In the genomic region with DNA sequence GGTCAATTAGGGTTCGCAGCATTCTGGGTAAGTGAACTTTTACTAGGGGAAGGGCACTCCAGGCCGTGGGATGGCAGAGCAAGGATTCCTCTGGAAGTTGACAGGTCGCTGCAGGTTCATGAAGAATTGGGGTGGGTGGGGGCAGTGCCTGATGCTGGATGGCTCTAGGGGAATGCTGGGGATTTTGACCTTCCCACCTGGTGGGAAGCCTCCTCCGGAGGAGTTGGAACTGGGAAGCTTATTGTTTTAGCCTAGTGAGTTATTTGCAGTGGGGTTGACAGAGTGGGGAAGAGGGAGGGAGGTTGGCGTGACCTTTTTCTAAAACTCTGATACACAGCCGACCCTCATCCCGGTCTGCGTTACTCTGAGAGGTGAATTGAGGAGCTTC, we compare ENCODE assay signal across 11 cellular contexts. TPM values are rescaled to one million over a fixed set of nuclear protein-coding genes. Genes with fewer than 3 reads are reported as not detected.
DNase-seq lines count a peak whose midpoint lies in the region; ATAC-seq, FAIRE-seq and TF ChIP-seq lines count a peak whose summit lies in the region.
"Had no signal": no experiment of that assay in that cellular context is flagged by ENCODE, and none has a peak within 500 bp of the region (broad histone marks: within the 10 kb centered on the region; RNA-seq: fewer than 3 reads in every experiment).

No MANE protein-coding gene starts in this region.

- ATAC-seq in lower lobe of right lung (no peak), thoracic aorta (ENCODE audit: insufficient number of reproducible peaks, low FRiP score, low read depth) (no peak)

- no peaks in the 10 kb centered on the region for H3K9me3 Mint-ChIP-seq in activated CD4-positive, alpha-beta T cell treated with anti-CD3 and anti-CD28 coated beads, Interleukin-2, amount 10 ng/mL, durations not matched to agents 7 days and 5 days
- H3K9me3 Mint-ChIP-seq in brain: no peaks in the 10 kb centered on the region

- no peak overlapping the region for H3K27ac Mint-ChIP-seq in activated CD4-positive, alpha-beta T cell treated with anti-CD3 and anti-CD28 coated beads, Interleukin-2, amount 10 ng/mL, durations not matched to agents 7 days and 5 days
- H3K27ac Mint-ChIP-seq in brain: peak overlapping the region in 2 of 5 experiments; percentile 13 to 70

- H3K36me3 Mint-ChIP-seq in activated CD4-positive, alpha-beta T cell treated with anti-CD3 and anti-CD28 coated beads, Interleukin-2, amount 10 ng/mL, durations not matched to agents 7 days and 5 days (ENCODE audit: low read depth): no peaks in the 10 kb centered on the region
- no peaks in the 10 kb centered on the region for H3K36me3 Mint-ChIP-seq in brain

- CTCF ChIA-PET in activated CD4-positive, alpha-beta T cell treated with anti-CD3 and anti-CD28 coated beads, Interleukin-2, amount 10 ng/mL, durations not matched to agents 7 days and 5 days (lab: Charles Lee): interaction anchor here (1.2 to 1.6 kb wide), 3 partner anchors 10 to 13 kb away, joined by 3 to 4 read pairs (median 3); no protein-coding TSS in a partner anchor

- H3K4me1 ChIP-seq in lower lobe of right lung (peaks cover 16% of the 10 kb centered on the region), thoracic aorta (ENCODE audit: control insufficient read depth in 1 of 2, low read depth in 2 of 2) (no peaks in the 10 kb centered on the region)

- peaks cover 10% of the 10 kb centered on the region for H3K4me1 Mint-ChIP-seq in activated CD4-positive, alpha-beta T cell treated with anti-CD3 and anti-CD28 coated beads, Interleukin-2, amount 10 ng/mL, durations not matched to agents 7 days and 5 days
- H3K4me1 Mint-ChIP-seq in brain: peaks cover 49% of the 10 kb centered on the region

- H3K36me3 ChIP-seq in lower lobe of right lung (no peaks in the 10 kb centered on the region), thoracic aorta (no peaks in the 10 kb centered on the region)

- TF ChIP-seq CTCF in brain (conservative IDR thresholded peaks at IDR 0.05) (no peak), lower lobe of right lung (IDR thresholded peaks at IDR 0.05) (no peak), thoracic aorta (IDR thresholded peaks at IDR 0.05) (no peak)

- peaks cover 5% of the 10 kb centered on the region for H3K27me3 ChIP-seq in lower lobe of right lung (ENCODE audit: low read depth)
- peaks cover 4% of the 10 kb centered on the region for H3K27me3 ChIP-seq in thoracic aorta (replicated peaks; ENCODE audit: insufficient read depth)

- peak overlapping the region; percentile 46 for H3K4me3 Mint-ChIP-seq in activated CD4-positive, alpha-beta T cell treated with anti-CD3 and anti-CD28 coated beads, Interleukin-2, amount 10 ng/mL, durations not matched to agents 7 days and 5 days
- peak overlapping the region; percentile 80 to 90 (median 87) for H3K4me3 Mint-ChIP-seq in brain

- no peak for DNase-seq in activated CD4-positive, alpha-beta T cell treated with anti-CD3 and anti-CD28 coated beads, Interleukin-2, amount 10 ng/mL, durations not matched to agents 7 days and 5 days
- no peak for DNase-seq in activated CD4-positive, alpha-beta T cell treated with anti-CD3 and anti-CD28 coated beads for 1 hour
- DNase-seq in lower lobe of right lung (no peak), thoracic aorta (ENCODE audit: low spot score) (no peak), urothelium cell line (ENCODE audit: low spot score) (no peak), NCI-H2081 treated with DMSO at 0.1 percent for 48 hours (lab: John Stamatoyannopoulos, UW) (no peak), HCEC 1CT (no peak)

- no peak overlapping the region for H3K27ac ChIP-seq in lower lobe of right lung
- H3K27ac ChIP-seq in thoracic aorta: no peak overlapping the region
- H3K27ac ChIP-seq: SK-N-MC had no signal

- H3K9me3 ChIP-seq in lower lobe of right lung (no peaks in the 10 kb centered on the region), thoracic aorta (no peaks in the 10 kb centered on the region)

- H3K4me3 ChIP-seq in lower lobe of right lung: peak overlapping the region; percentile 73
- peak overlapping the region; percentile 80 for H3K4me3 ChIP-seq in thoracic aorta

- intact Hi-C loops in lower lobe of right lung (cut with DNase I): no loop called here

- peaks cover 58% of the 10 kb centered on the region for H3K27me3 Mint-ChIP-seq in activated CD4-positive, alpha-beta T cell treated with anti-CD3 and anti-CD28 coated beads, Interleukin-2, amount 10 ng/mL, durations not matched to agents 7 days and 5 days
- H3K27me3 Mint-ChIP-seq in brain: peaks cover 53% of the 10 kb centered on the region

- FAIRE-seq in urothelium cell line (lab: Jason Lieb, UNC): no peak
- FAIRE-seq: colon had no signal

- POLR2A ChIA-PET in activated CD4-positive, alpha-beta T cell treated with anti-CD3 and anti-CD28 coated beads, Interleukin-2, amount 10 ng/mL, durations not matched to agents 7 days and 5 days (lab: Charles Lee): no interaction called here

RNA-seq across cellular contexts. Expression of a gene that starts 0.6 kb away (rescaled TPM):
- total RNA-seq in activated CD4-positive, alpha-beta T cell treated with anti-CD3 and anti-CD28 coated beads, Interleukin-2, amount 10 ng/mL, durations not matched to agents 7 days and 5 days: under 1 TPM in 1 of 2 experiments, not detected in 1; 0.04 TPM
- polyA plus RNA-seq in brain (ENCODE audit: insufficient read depth, low read depth, low replicate concordance): 2.9 TPM
- total RNA-seq in lower lobe of right lung (0.89 TPM), thoracic aorta (under 1 TPM; 0.21 to 0.54 TPM)

RNA-seq across cellular contexts. Expression of a gene that starts 31.1 kb away (rescaled TPM):
- total RNA-seq in activated CD4-positive, alpha-beta T cell treated with anti-CD3 and anti-CD28 coated beads, Interleukin-2, amount 10 ng/mL, durations not matched to agents 7 days and 5 days: 10 to 100 TPM; 23.3 to 25.5 TPM
- 93.9 TPM for polyA plus RNA-seq in brain (ENCODE audit: insufficient read depth, low read depth, low replicate concordance)
- total RNA-seq in lower lobe of right lung: 27.1 TPM
- total RNA-seq in thoracic aorta: 10 to 100 TPM; 43.8 to 46.2 TPM

RNA-seq across cellular contexts. Expression of a gene that starts 33.8 kb away (rescaled TPM):
- 10 to 100 TPM; 93.3 to 94.8 TPM for total RNA-seq in activated CD4-positive, alpha-beta T cell treated with anti-CD3 and anti-CD28 coated beads, Interleukin-2, amount 10 ng/mL, durations not matched to agents 7 days and 5 days
- 102 TPM for polyA plus RNA-seq in brain (ENCODE audit: insufficient read depth, low read depth, low replicate concordance)
- total RNA-seq in lower lobe of right lung: 82.0 TPM
- 10 to 100 TPM; 61.2 to 80.6 TPM for total RNA-seq in thoracic aorta

RNA-seq across cellular contexts. Expression of a gene that starts 47.3 kb away (rescaled TPM):
- not detected for total RNA-seq in activated CD4-positive, alpha-beta T cell treated with anti-CD3 and anti-CD28 coated beads, Interleukin-2, amount 10 ng/mL, durations not matched to agents 7 days and 5 days
- polyA plus RNA-seq in brain (ENCODE audit: insufficient read depth, low read depth, low replicate concordance): 0.48 TPM
- 1.2 TPM for total RNA-seq in lower lobe of right lung
- total RNA-seq in thoracic aorta: not detected
- total RNA-seq: HT1080 had no signal
